8 cellular contexts compared by ENCODE assay signal in genomic region chr22:39317756-39318506, GRCh38. TPM values are rescaled to one million over a fixed set of nuclear protein-coding genes. Genes with fewer than 3 reads are reported as not detected.
DNase-seq lines count a peak whose midpoint lies in the region; ATAC-seq lines count a peak whose summit lies in the region.

No MANE protein-coding gene starts in this region.

- DNase-seq in naive B cell (no peak), NCI-H1694 treated with DMSO at 0.1 percent for 48 hours (lab: John Stamatoyannopoulos, UW) (no peak), DMS114 treated with DMSO at 0.1 percent for 48 hours (lab: John Stamatoyannopoulos, UW; ENCODE audit: unreplicated experiment) (no peak)
- DNase-seq in stimulated activated CD4-positive, alpha-beta T cell treated with anti-CD3 and anti-CD28 coated beads, Interleukin-2, amount 100 ng/mL, for 24 hours, result no peak

- H3K4me3 ChIP-seq in BLaER1, result peak overlapping the region; percentile 87

- H3K9ac ChIP-seq in BLaER1, result peak overlapping the region; percentile 99

- H3K4me2 ChIP-seq in BLaER1, result peak overlapping the region; percentile 96

- H3K4me1 ChIP-seq in BLaER1, result peaks cover 61% of the 10 kb centered on the region

- H3K4me1 Mint-ChIP-seq in naive B cell, result peaks cover 30 to 54% (median 32%) of the 10 kb centered on the region in 3 donors

- ATAC-seq in naive B cell (ENCODE audit: low read depth in 2 of 2), result no peak
- ATAC-seq in HG03039 (IDR thresholded peaks at IDR 0.05; ENCODE audit: unreplicated experiment), result no peak

- peak overlapping the region; percentile 95 to 100 (median 99) for H3K4me3 Mint-ChIP-seq in naive B cell

- peaks cover 0 to 2% (median 0%) of the 10 kb centered on the region in 3 donors for H3K27me3 Mint-ChIP-seq in naive B cell

- peaks cover 57% of the 10 kb centered on the region for H3K36me3 ChIP-seq in BLaER1
- H3K36me3 ChIP-seq in KOPT-K1 (ENCODE audit: insufficient read depth, low read length), result peaks cover 64% of the 10 kb centered on the region

- H3K9me3 ChIP-seq in BLaER1, result no peaks in the 10 kb centered on the region
- no peaks in the 10 kb centered on the region for H3K9me3 ChIP-seq in KOPT-K1 (ENCODE audit: insufficient read depth, low read length, poor library complexity, severe bottlenecking)

- no peaks in the 10 kb centered on the region for H3K27me3 ChIP-seq in BLaER1

- H3K36me3 Mint-ChIP-seq in naive B cell, result peaks cover 0 to 11% of the 10 kb centered on the region in 2 donors

- H3K27ac Mint-ChIP-seq in naive B cell, result peak overlapping the region; percentile 29 to 98 (median 64)

- H3K27ac ChIP-seq in BLaER1 (peak overlapping the region; percentile 98), KOPT-K1 (ENCODE audit: low read depth, low read length, poor library complexity, severe bottlenecking) (peak overlapping the region; percentile 81), cingulate gyrus (ENCODE audit: low read depth, low read length) (peak overlapping the region; percentile 80)

- H4K20me1 ChIP-seq in BLaER1, result peaks cover 63% of the 10 kb centered on the region

- peaks cover 0 to 8% (median 0%) of the 10 kb centered on the region in 7 donors for H3K9me3 Mint-ChIP-seq in naive B cell

RNA-seq across cellular contexts. Expression of gene RPL3, which starts 1.5 kb away (rescaled TPM):
- 1,000 to 10,000 TPM; 2,656 to 3,743 (median 2,840) TPM for polyA plus RNA-seq in naive B cell (ENCODE audit: low read depth in 6 of 6)

RNA-seq across cellular contexts. Expression of gene SYNGR1, which starts 31.9 kb away (rescaled TPM):
- 10 to 100 TPM in 1 of 6 donors, 1 to 10 TPM in 5; 2.6 to 11.9 (median 4.6) TPM for polyA plus RNA-seq in naive B cell (ENCODE audit: low read depth in 6 of 6)
